30 cellular contexts compared by ENCODE assay signal in the genomic region with DNA sequence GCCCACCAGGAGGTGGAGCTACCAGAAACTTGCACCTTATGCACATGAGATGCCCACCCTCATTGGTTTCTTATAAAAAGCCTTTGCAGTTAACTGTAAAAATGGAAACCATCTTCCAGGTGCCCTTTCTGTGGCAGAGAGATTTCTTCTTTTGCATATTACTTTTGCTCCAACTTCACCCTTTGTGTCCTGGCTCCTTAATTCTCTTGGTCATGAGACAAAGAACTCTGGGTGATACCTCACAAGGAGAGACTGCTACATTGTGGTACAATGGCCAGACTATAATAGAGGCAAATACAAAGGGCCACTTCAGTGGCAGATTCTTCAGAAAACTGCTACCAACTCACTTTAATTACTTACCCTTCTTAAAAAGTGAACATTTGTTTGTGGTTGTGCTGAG.
"Had no signal": no experiment of that assay in that cellular context is flagged by ENCODE, and none has a peak within 500 bp of the region (broad histone marks: within the 10 kb centered on the region; RNA-seq: fewer than 3 reads in every experiment).

No MANE protein-coding gene starts in this region.

- H3K4me3 ChIP-seq: ovary, psoas muscle, right lobe of liver, sigmoid colon, stomach, thoracic aorta, thyroid gland, tibial nerve, upper lobe of right lung, uterus had no signal

- H3K36me3 ChIP-seq: ovary, right lobe of liver, sigmoid colon, stomach, thoracic aorta, thyroid gland, tibial nerve, upper lobe of right lung, uterus had no signal

- FAIRE-seq: small intestine had no signal

- ATAC-seq: naive thymus-derived CD8-positive, alpha-beta T cell; natural killer cell treated with Interleukin-12 subunit alpha and Interleukin-12 subunit beta and Interleukin-15 and Interleukin-18, amount 100 ng/mL, for 72 hours; psoas muscle; right cardiac atrium; right lobe of liver; stimulated activated memory B cell treated with anti-CD40 and anti-IgM and Interleukin-4, amounts not matched to agents 10 μg/mL and 1 μg/mL and 100 μg/mL, for 72 hours; upper lobe of right lung had no signal

- H3K9me3 ChIP-seq: ovary, psoas muscle, right lobe of liver, sigmoid colon, thyroid gland, upper lobe of right lung, uterus had no signal

- H3K4me1 Mint-ChIP-seq: naive B cell; naive thymus-derived CD8-positive, alpha-beta T cell; nephron progenitor cell; neural crest cell; stimulated activated memory B cell treated with anti-CD40 and anti-IgM and Interleukin-4, amounts not matched to agents 10 μg/mL and 1 μg/mL and 100 μg/mL, for 72 hours had no signal

- H3K4me1 ChIP-seq: parathyroid adenoma, psoas muscle, right lobe of liver, sigmoid colon, stomach, thyroid gland, tibial nerve, upper lobe of right lung, uterus had no signal

- H3K27ac ChIP-seq: ovary, parathyroid adenoma, psoas muscle, right lobe of liver, sigmoid colon, stomach, thoracic aorta, thyroid gland, tibial nerve, upper lobe of right lung, uterus had no signal

- H3K9ac ChIP-seq: parathyroid adenoma had no signal

- H3K9me3 Mint-ChIP-seq: natural killer cell treated with Interleukin-12 subunit alpha and Interleukin-12 subunit beta and Interleukin-15 and Interleukin-18, amount 100 ng/mL, for 72 hours; neural crest cell; stimulated activated memory B cell treated with anti-CD40 and anti-IgM and Interleukin-4, amounts not matched to agents 10 μg/mL and 1 μg/mL and 100 μg/mL, for 72 hours had no signal

- H3K27me3 Mint-ChIP-seq: progenitor cell of endocrine pancreas; stimulated activated memory B cell treated with anti-CD40 and anti-IgM and Interleukin-4, amounts not matched to agents 10 μg/mL and 1 μg/mL and 100 μg/mL, for 72 hours; type B pancreatic cell had no signal

- H3K27ac Mint-ChIP-seq: naive B cell; naive thymus-derived CD8-positive, alpha-beta T cell; natural killer cell treated with Interleukin-12 subunit alpha and Interleukin-12 subunit beta and Interleukin-15 and Interleukin-18, amount 100 ng/mL, for 72 hours; nephron progenitor cell; progenitor cell of endocrine pancreas; stimulated activated memory B cell treated with anti-CD40 and anti-IgM and Interleukin-4, amounts not matched to agents 10 μg/mL and 1 μg/mL and 100 μg/mL, for 72 hours; stimulated activated naive CD8-positive, alpha-beta T cell treated with anti-CD3 and anti-CD28 coated beads, Interleukin-15, Interleukin-2, amounts not matched to agents 100 ng/mL and 50 ng/mL, for 24 hours had no signal

- H3K4me3 Mint-ChIP-seq: naive thymus-derived CD8-positive, alpha-beta T cell; natural killer cell treated with Interleukin-12 subunit alpha and Interleukin-12 subunit beta and Interleukin-15 and Interleukin-18, amount 100 ng/mL, for 72 hours; nephron progenitor cell; neural crest cell; stimulated activated memory B cell treated with anti-CD40 and anti-IgM and Interleukin-4, amounts not matched to agents 10 μg/mL and 1 μg/mL and 100 μg/mL, for 72 hours; stimulated activated naive CD8-positive, alpha-beta T cell treated with anti-CD3 and anti-CD28 coated beads, Interleukin-15, Interleukin-2, amounts not matched to agents 100 ng/mL and 50 ng/mL, for 24 hours; type B pancreatic cell had no signal

- H3K79me2 ChIP-seq: parathyroid adenoma had no signal

- H3K36me3 Mint-ChIP-seq: naive B cell; natural killer cell treated with Interleukin-12 subunit alpha and Interleukin-12 subunit beta and Interleukin-15 and Interleukin-18, amount 100 ng/mL, for 72 hours; stimulated activated memory B cell treated with anti-CD40 and anti-IgM and Interleukin-4, amounts not matched to agents 10 μg/mL and 1 μg/mL and 100 μg/mL, for 72 hours; type B pancreatic cell had no signal

- H3K27me3 ChIP-seq: ovary, right lobe of liver, sigmoid colon, stomach, thyroid gland, tibial nerve, upper lobe of right lung, uterus had no signal

- DNase-seq: naive B cell; naive thymus-derived CD8-positive, alpha-beta T cell; nephron progenitor cell; occipital lobe; ovary; posterior cingulate gyrus; psoas muscle; right cardiac atrium; right lobe of liver; sigmoid colon; small intestine; stimulated activated CD4-positive, alpha-beta T cell treated with anti-CD3 and anti-CD28 coated beads, Interleukin-15, amount 100 ng/mL, for 24 hours; stimulated activated CD4-positive, alpha-beta T cell treated with anti-CD3 and anti-CD28 coated beads, Interleukin-2, amount 100 ng/mL, for 24 hours; stimulated activated CD4-positive, alpha-beta T cell treated with anti-CD3 and anti-CD28 coated beads, Interleukin-2, amount 100 ng/mL, for 48 hours; stimulated activated CD4-positive, alpha-beta T cell treated with anti-CD3 and anti-CD28 coated beads, Interleukin-4, amount 100 ng/mL, for 4 hours; stimulated activated CD8-positive, alpha-beta memory T cell treated with anti-CD3 and anti-CD28 coated beads, Interleukin-4, amount 100 ng/mL, for 48 hours; stimulated activated naive CD4-positive, alpha-beta T cell; stomach; thyroid gland; upper lobe of right lung; uterus had no signal

- H2AFZ ChIP-seq: parathyroid adenoma had no signal
